ENCODE assay signal across 25 cellular contexts in genomic region chr22:44311104-44311854, GRCh38. TPM values are rescaled to one million over a fixed set of nuclear protein-coding genes. Genes with fewer than 3 reads are reported as not detected.
DNase-seq lines count a peak whose midpoint lies in the region; ATAC-seq and TF ChIP-seq lines count a peak whose summit lies in the region.
"Had no signal": no experiment of that assay in that cellular context is flagged by ENCODE, and none has a peak within 500 bp of the region (broad histone marks: within the 10 kb centered on the region; RNA-seq: fewer than 3 reads in every experiment).

No MANE protein-coding gene starts in this region.

- no peaks in the 10 kb centered on the region for H3K36me3 ChIP-seq in mammary epithelial cell (ENCODE audit: insufficient read depth, low read length)
- no peaks in the 10 kb centered on the region for H3K36me3 ChIP-seq in WERI-Rb-1
- no peaks in the 10 kb centered on the region for H3K36me3 ChIP-seq in mucosa of rectum (ENCODE audit: control insufficient read depth in 2 of 2, insufficient read depth in 2 of 2, low read length in 2 of 2)
- no peaks in the 10 kb centered on the region for H3K36me3 ChIP-seq in uterus
- H3K36me3 ChIP-seq: breast epithelium, left ventricle myocardium inferior had no signal

- CTCF ChIA-PET in MCF 10A (lab: Yijun Ruan, JAX) (interaction anchor here (0.9 kb wide), 1 partner anchor 14 kb away, joined by 5 read pairs; no protein-coding TSS in a partner anchor), mammary epithelial cell (lab: Charles Lee; ENCODE audit: low non-redundant PET) (no interaction called here)

- no peak overlapping the region for H3K4me3 ChIP-seq in mammary epithelial cell (replicated peaks in 1 of 3; ENCODE audit: insufficient read depth in 1 of 3, low read depth in 2 of 3, low read length in 3 of 3)
- no peak overlapping the region for H3K4me3 ChIP-seq in WERI-Rb-1 (ENCODE audit: low read depth, low read length)
- no peak overlapping the region for H3K4me3 ChIP-seq in mucosa of rectum (ENCODE audit: low read length in 2 of 2)
- H3K4me3 ChIP-seq in uterus = peak overlapping the region in 1 of 2 donors; percentile 48
- H3K4me3 ChIP-seq: breast epithelium, left ventricle myocardium inferior had no signal

- no peaks in the 10 kb centered on the region for H3K36me3 Mint-ChIP-seq in MCF 10A (ENCODE audit: insufficient read depth, unreplicated experiment)
- H3K36me3 Mint-ChIP-seq in T-helper 2 cell treated with Interferon-gamma antibody and Interleukin-4, amounts not matched to agents 5 μg/mL and 100 μg/mL, for 36 hours (ENCODE audit: low read depth) = no peaks in the 10 kb centered on the region
- H3K36me3 Mint-ChIP-seq: activated CD4-positive, alpha-beta memory T cell treated with anti-CD3 and anti-CD28 coated beads for 36 hours; activated naive CD8-positive, alpha-beta T cell had no signal

- H3K4me3 Mint-ChIP-seq in MCF 10A (ENCODE audit: unreplicated experiment) = no peak overlapping the region
- no peak overlapping the region for H3K4me3 Mint-ChIP-seq in T-helper 2 cell treated with Interferon-gamma antibody and Interleukin-4, amounts not matched to agents 5 μg/mL and 100 μg/mL, for 36 hours
- H3K4me3 Mint-ChIP-seq: activated CD4-positive, alpha-beta memory T cell treated with anti-CD3 and anti-CD28 coated beads for 36 hours; activated naive CD8-positive, alpha-beta T cell; activated T-cell treated with anti-CD3 and anti-CD28 coated beads, Interleukin-2, amount 50 U/mL, for 4 hours had no signal

- TF ChIP-seq POLR2A in uterus (IDR thresholded peaks at IDR 0.05) = no peak

- in situ Hi-C loops in mammary epithelial cell (cut with MboI; ENCODE audit: low sequenced_read_pairs in 2 of 2) = no loop called here

- H4K20me1 ChIP-seq in mammary epithelial cell (ENCODE audit: insufficient read depth, low read length) = no peaks in the 10 kb centered on the region

- ATAC-seq in GM19397 (IDR thresholded peaks at IDR 0.05; ENCODE audit: unreplicated experiment) = no peak
- ATAC-seq: activated T-cell treated with anti-CD3 and anti-CD28 coated beads, Interleukin-2, amount 50 U/mL, for 4 hours had no signal

- no peaks in the 10 kb centered on the region for H3K27me3 Mint-ChIP-seq in MCF 10A (ENCODE audit: insufficient read depth, unreplicated experiment)
- H3K27me3 Mint-ChIP-seq in T-helper 2 cell treated with Interferon-gamma antibody and Interleukin-4, amounts not matched to agents 5 μg/mL and 100 μg/mL, for 36 hours (ENCODE audit: low read depth) = no peaks in the 10 kb centered on the region
- H3K27me3 Mint-ChIP-seq: activated CD4-positive, alpha-beta memory T cell treated with anti-CD3 and anti-CD28 coated beads for 36 hours; activated naive CD8-positive, alpha-beta T cell had no signal

- H3K27me3 ChIP-seq in mammary epithelial cell (ENCODE audit: insufficient read depth, low read length) = no peaks in the 10 kb centered on the region
- no peaks in the 10 kb centered on the region for H3K27me3 ChIP-seq in WERI-Rb-1 (ENCODE audit: insufficient read depth, low read depth, severe bottlenecking)
- no peaks in the 10 kb centered on the region for H3K27me3 ChIP-seq in mucosa of rectum (ENCODE audit: control insufficient read depth in 2 of 2, insufficient read depth in 2 of 2, low read length in 2 of 2)
- no peaks in the 10 kb centered on the region for H3K27me3 ChIP-seq in uterus

- TF ChIP-seq CTCF in MCF 10A (IDR thresholded peaks at IDR 0.05; ENCODE audit: unreplicated experiment) (no peak), mammary epithelial cell (conservative IDR thresholded peaks at IDR 0.05 in 1 of 2, IDR thresholded peaks at IDR 0.05 in 1 of 2; ENCODE audit: extremely low read depth in 1 of 2, insufficient read depth in 1 of 2, low read depth in 1 of 2, low read length in 2 of 2) (no peak), WERI-Rb-1 (IDR thresholded peaks at IDR 0.05; ENCODE audit: low read depth, low read length) (peak; percentile 26; the same call in 1 of the 2 replicates), uterus (IDR thresholded peaks at IDR 0.05) (no peak)

- H3K9me3 ChIP-seq in mammary epithelial cell (replicated peaks; ENCODE audit: insufficient read depth, low read length) = no peaks in the 10 kb centered on the region
- no peaks in the 10 kb centered on the region for H3K9me3 ChIP-seq in WERI-Rb-1 (ENCODE audit: severe bottlenecking)
- no peaks in the 10 kb centered on the region for H3K9me3 ChIP-seq in mucosa of rectum (ENCODE audit: control insufficient read depth in 2 of 2, low read length in 2 of 2)
- no peaks in the 10 kb centered on the region for H3K9me3 ChIP-seq in uterus
- H3K9me3 ChIP-seq: breast epithelium, left ventricle myocardium inferior had no signal

- peaks cover 12% of the 10 kb centered on the region for H3K4me1 Mint-ChIP-seq in MCF 10A (ENCODE audit: insufficient read depth, unreplicated experiment)
- peaks cover 9% of the 10 kb centered on the region for H3K4me1 Mint-ChIP-seq in T-helper 2 cell treated with Interferon-gamma antibody and Interleukin-4, amounts not matched to agents 5 μg/mL and 100 μg/mL, for 36 hours (ENCODE audit: low read depth)

- H3K9ac ChIP-seq in mammary epithelial cell (ENCODE audit: insufficient read depth, low read length) (no peak overlapping the region), mucosa of rectum (ENCODE audit: low read depth in 1 of 2, low read length in 2 of 2) (no peak overlapping the region)

- dilution Hi-C loops in mammary epithelial cell (cut with HindIII; ENCODE audit: low sequenced_read_pairs) = no loop called here

- POLR2A ChIA-PET in MCF 10A (lab: Yijun Ruan, JAX) = no interaction called here

- BruUV-seq in MCF 10A (replicated peaks; lab: Mats Ljungman, UMichigan) = no TSS peak
- no TSS peak for BruUV-seq in mammary epithelial cell (replicated peaks; lab: Mats Ljungman, UMichigan)

- H3K4me1 ChIP-seq in mammary epithelial cell (ENCODE audit: insufficient read depth, low read length) (peaks cover 24% of the 10 kb centered on the region), mucosa of rectum (ENCODE audit: control insufficient read depth in 2 of 2, insufficient read depth in 2 of 2, low read length in 2 of 2) (peaks cover 0 to 7% of the 10 kb centered on the region in 2 donors), uterus (peaks cover 20 to 29% of the 10 kb centered on the region in 2 donors)
- H3K4me1 ChIP-seq: breast epithelium had no signal

- 100% methylated on average over 9 of the region's 10 CpGs for WGBS in mammary epithelial cell (ENCODE audit: low coverage, missing lambda C conversion rate)

- no peak overlapping the region for H2AFZ ChIP-seq in mammary epithelial cell (ENCODE audit: low read depth, low read length)

- intact Hi-C loops in MCF 10A (cut with micrococcal nuclease) (loop anchor here (5.0 kb wide), 1 partner anchor 51 kb away; no protein-coding TSS in a partner anchor), mammary epithelial cell (cut with micrococcal nuclease) (no loop called here), uterus (cut with DNase I; ENCODE audit: low total_unique reads) (no loop called here)

- H3K27ac ChIP-seq in mammary epithelial cell (ENCODE audit: insufficient read depth, low read depth, low read length) = no peak overlapping the region
- H3K27ac ChIP-seq in WERI-Rb-1 = no peak overlapping the region; the same call in 1 of the 2 replicates
- H3K27ac ChIP-seq in mucosa of rectum (ENCODE audit: low read depth in 2 of 2, low read length in 2 of 2) = peak overlapping the region; percentile 17 to 28
- H3K27ac ChIP-seq in uterus = peak overlapping the region; percentile 93 to 99
- H3K27ac ChIP-seq: C4-2B, left ventricle myocardium inferior, VCaP had no signal

- no peaks in the 10 kb centered on the region for H3K79me2 ChIP-seq in mammary epithelial cell (ENCODE audit: insufficient read depth, low read length)

- no peak overlapping the region for H3K4me2 ChIP-seq in mammary epithelial cell (ENCODE audit: insufficient read depth, low read depth, low read length)

- peak overlapping the region; percentile 49 for H3K27ac Mint-ChIP-seq in MCF 10A (ENCODE audit: low read depth, unreplicated experiment)
- H3K27ac Mint-ChIP-seq in T-helper 2 cell treated with Interferon-gamma antibody and Interleukin-4, amounts not matched to agents 5 μg/mL and 100 μg/mL, for 36 hours = no peak overlapping the region
- H3K27ac Mint-ChIP-seq: activated CD4-positive, alpha-beta memory T cell treated with anti-CD3 and anti-CD28 coated beads for 36 hours; activated naive CD8-positive, alpha-beta T cell had no signal

- H3K9me3 Mint-ChIP-seq in MCF 10A (ENCODE audit: unreplicated experiment) = no peaks in the 10 kb centered on the region
- H3K9me3 Mint-ChIP-seq in T-helper 2 cell treated with Interferon-gamma antibody and Interleukin-4, amounts not matched to agents 5 μg/mL and 100 μg/mL, for 36 hours = no peaks in the 10 kb centered on the region
- H3K9me3 Mint-ChIP-seq: activated CD4-positive, alpha-beta memory T cell treated with anti-CD3 and anti-CD28 coated beads for 36 hours; activated T-cell treated with anti-CD3 and anti-CD28 coated beads, Interleukin-2, amount 50 U/mL, for 4 hours had no signal

- DNase-seq in MCF 10A (ENCODE audit: unreplicated experiment) = no peak
- no peak for DNase-seq in mammary epithelial cell
- no peak for DNase-seq in WERI-Rb-1
- no peak for DNase-seq in uterus
- no peak for DNase-seq in T-helper 2 cell treated with Interferon-gamma antibody and Interleukin-4, amounts not matched to agents 5 μg/mL and 100 μg/mL, for 36 hours (ENCODE audit: low spot score)
- no peak for DNase-seq in effector CD4-positive, alpha-beta T cell
- DNase-seq: 8988T; activated CD4-positive, alpha-beta memory T cell treated with anti-CD3 and anti-CD28 coated beads for 36 hours; activated T-cell treated with anti-CD3 and anti-CD28 coated beads, Interleukin-2, amount 50 U/mL, for 4 hours; erythroblast; GF-D8; glutamatergic neuron; left ventricle myocardium inferior; MV-4-11; NCI-H187 treated with DMSO at 0.1 percent for 48 hours; NCI-H446; occipital lobe; stimulated activated CD4-positive, alpha-beta T cell treated with anti-CD3 and anti-CD28 coated beads, Interleukin-2, amount 100 ng/mL, for 48 hours had no signal

RNA-seq across cellular contexts. Expression of gene SHISAL1, which starts 1.5 kb away (rescaled TPM):
- 1.6 and 3.7 TPM in 2 replicates for total RNA-seq in MCF 10A (2022)
- total RNA-seq in mammary epithelial cell = 1 to 10 TPM; 3.9 to 9.2 TPM
- polyA plus RNA-seq in mammary epithelial cell = 2.9 TPM
- polyA minus RNA-seq in mammary epithelial cell = 7.2 TPM
- total RNA-seq in uterus = 10 to 100 TPM in 2 of 4 donors, 1 to 10 TPM in 2; 4.7 to 44.2 (median 22.9) TPM
- total RNA-seq: activated CD4-positive, alpha-beta memory T cell treated with anti-CD3 and anti-CD28 coated beads for 36 hours; activated T-cell treated with anti-CD3 and anti-CD28 coated beads, Interleukin-2, amount 50 U/mL, for 4 hours; T-helper 1 cell treated with Interleukin-12 subunit alpha and Interleukin-12 subunit beta and Interleukin-4 antibody, amounts not matched to agents 30 ng/mL and 1 ng/mL, for 36 hours had no signal

Comparison
In these comparisons a context has a peak if more than half of its experiments do, and no peak if none do; other contexts are left out.
1. H3K27ac ChIP-seq: peak in mucosa of rectum (2 of 2) and uterus (2 of 2); none in mammary epithelial cell (single experiment) and WERI-Rb-1 (single experiment).